ENCODE assay signal across 1 cellular context in genomic region chr2:234102112-234102511, GRCh38.
TF ChIP-seq lines count a peak whose summit lies in the region.

No MANE protein-coding gene starts in this region.

TF ChIP-seq in H1, 55 proteins besides CTCF, POLR2A, EP300 and RAD21 (continued from another document):
- TF ChIP-seq SAP30 (IDR thresholded peaks at IDR 0.05; ENCODE audit: insufficient read depth, insufficient replicate concordance, low read length) (no peak), SP2 (IDR thresholded peaks at IDR 0.05; ENCODE audit: low read length) (no peak), PHF8 (conservative IDR thresholded peaks at IDR 0.05; ENCODE audit: low read depth, low read length) (no peak), RFX5 (IDR thresholded peaks at IDR 0.05; ENCODE audit: borderline replicate concordance, low read depth, low read length) (no peak), TAF1 (IDR thresholded peaks at IDR 0.05; ENCODE audit: low read depth, low read length) (no peak), MAX (IDR thresholded peaks at IDR 0.05) (no peak), CBX5 (IDR thresholded peaks at IDR 0.05; ENCODE audit: low read depth, low read length) (no peak), ATF2 (IDR thresholded peaks at IDR 0.05; ENCODE audit: low read length) (no peak)
